In genomic region chr1:98732985-98733781, GRCh38 we compare ENCODE assay signal across 1 cellular context.
TF ChIP-seq lines count a peak whose summit lies in the region.

No MANE protein-coding gene starts in this region.

TF ChIP-seq in WTC11, 78 proteins besides CTCF, POLR2A, EP300 and RAD21 (continued from another document):
- TF ChIP-seq, protein P1, sequence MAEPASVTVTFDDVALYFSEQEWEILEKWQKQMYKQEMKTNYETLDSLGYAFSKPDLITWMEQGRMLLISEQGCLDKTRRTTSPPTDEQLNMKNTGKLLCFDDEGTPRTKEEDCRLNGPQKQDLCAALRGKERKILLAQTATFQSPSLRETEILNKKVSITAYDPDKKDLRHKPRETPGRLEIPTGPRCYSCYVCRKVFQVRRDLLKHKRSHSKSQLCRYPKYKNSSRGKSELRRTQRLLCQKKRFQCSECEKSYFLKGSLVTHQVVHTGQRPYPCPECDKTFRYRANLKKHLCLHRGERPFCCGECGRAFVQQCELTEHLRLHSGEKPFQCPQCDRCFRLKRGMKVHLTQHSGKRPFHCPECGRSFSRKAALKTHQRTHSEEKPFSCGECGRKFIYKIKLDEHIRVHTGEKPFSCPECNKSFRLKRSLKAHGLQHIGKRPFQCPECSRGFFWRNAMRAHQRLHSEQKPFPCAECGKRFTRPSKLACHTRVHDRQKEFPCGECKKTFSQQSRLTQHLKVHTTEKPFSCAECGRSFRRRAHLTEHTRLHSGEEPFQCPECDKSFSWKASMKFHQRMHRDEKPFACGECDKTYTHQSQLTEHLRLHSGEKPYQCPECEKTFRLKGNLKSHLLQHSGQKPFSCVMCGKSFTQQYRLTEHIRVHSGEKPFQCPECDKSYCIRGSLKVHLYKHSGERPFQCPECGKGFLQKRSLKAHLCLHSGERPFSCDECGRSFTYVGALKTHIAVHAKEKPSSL (CRISPR knock-in tag; conservative IDR thresholded peaks at IDR 0.05), result no peak
- no peak for TF ChIP-seq FOXJ3 (CRISPR knock-in tag; IDR thresholded peaks at IDR 0.05; ENCODE audit: borderline replicate concordance)
- TF ChIP-seq, protein P2, sequence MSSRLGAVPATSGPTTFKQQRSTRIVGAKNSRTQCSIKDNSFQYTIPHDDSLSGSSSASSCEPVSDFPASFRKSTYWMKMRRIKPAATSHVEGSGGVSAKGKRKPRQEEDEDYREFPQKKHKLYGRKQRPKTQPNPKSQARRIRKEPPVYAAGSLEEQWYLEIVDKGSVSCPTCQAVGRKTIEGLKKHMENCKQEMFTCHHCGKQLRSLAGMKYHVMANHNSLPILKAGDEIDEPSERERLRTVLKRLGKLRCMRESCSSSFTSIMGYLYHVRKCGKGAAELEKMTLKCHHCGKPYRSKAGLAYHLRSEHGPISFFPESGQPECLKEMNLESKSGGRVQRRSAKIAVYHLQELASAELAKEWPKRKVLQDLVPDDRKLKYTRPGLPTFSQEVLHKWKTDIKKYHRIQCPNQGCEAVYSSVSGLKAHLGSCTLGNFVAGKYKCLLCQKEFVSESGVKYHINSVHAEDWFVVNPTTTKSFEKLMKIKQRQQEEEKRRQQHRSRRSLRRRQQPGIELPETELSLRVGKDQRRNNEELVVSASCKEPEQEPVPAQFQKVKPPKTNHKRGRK (CRISPR knock-in tag; IDR thresholded peaks at IDR 0.05; ENCODE audit: borderline replicate concordance), result no peak
- TF ChIP-seq RELA (CRISPR knock-in tag; IDR thresholded peaks at IDR 0.05; ENCODE audit: borderline replicate concordance), result no peak
- TF ChIP-seq NR2C2 (CRISPR knock-in tag; IDR thresholded peaks at IDR 0.05), result no peak
- TF ChIP-seq TCF7 (CRISPR knock-in tag; IDR thresholded peaks at IDR 0.05; ENCODE audit: low read depth), result no peak
- no peak for TF ChIP-seq ZNF396 (CRISPR knock-in tag; IDR thresholded peaks at IDR 0.05; ENCODE audit: borderline replicate concordance)
- no peak for TF ChIP-seq SMAD4 (CRISPR knock-in tag; IDR thresholded peaks at IDR 0.05)
- TF ChIP-seq CREM (CRISPR knock-in tag; IDR thresholded peaks at IDR 0.05), result no peak
- no peak for TF ChIP-seq RORB (CRISPR knock-in tag; IDR thresholded peaks at IDR 0.05)
TF ChIP-seq in WTC11: peak in this region for 0.
